ENCODE assay signal across 27 cellular contexts in genomic region chr10:29084908-29085307, GRCh38.
"Had no signal": no experiment of that assay in that cellular context is flagged by ENCODE, and none has a peak within 500 bp of the region (broad histone marks: within the 10 kb centered on the region; RNA-seq: fewer than 3 reads in every experiment).

No MANE protein-coding gene starts in this region.

- H3K27me3 Mint-ChIP-seq: dendritic cell treated with granulocyte-macrophage colony-stimulating factor and Interleukin-4, amounts not matched to agents 40 ng/mL and 50 ng/mL, for 4 days; naive B cell; stimulated activated naive B cell treated with anti-CD40 and anti-IgM and Interleukin-4, amounts not matched to agents 10 μg/mL and 1 μg/mL and 100 μg/mL, for 72 hours had no signal

- H3K27ac Mint-ChIP-seq: dendritic cell treated with granulocyte-macrophage colony-stimulating factor and Interleukin-4, amounts not matched to agents 40 ng/mL and 50 ng/mL, for 4 days; endodermal cell; memory B cell; mesothelial cell of epicardium; naive B cell; natural killer cell treated with Interleukin-12 subunit alpha and Interleukin-12 subunit beta and Interleukin-15 and Interleukin-18, amount 100 ng/mL, for 72 hours; stimulated activated naive B cell treated with anti-CD40 and anti-IgM and Interleukin-4, amounts not matched to agents 10 μg/mL and 1 μg/mL and 100 μg/mL, for 72 hours; stimulated activated naive CD8-positive, alpha-beta T cell treated with anti-CD3 and anti-CD28 coated beads, Interleukin-15, Interleukin-2, amounts not matched to agents 100 ng/mL and 50 ng/mL, for 24 hours had no signal

- H3K4me3 Mint-ChIP-seq: dendritic cell treated with granulocyte-macrophage colony-stimulating factor and Interleukin-4, amounts not matched to agents 40 ng/mL and 50 ng/mL, for 4 days; endodermal cell; memory B cell; mesothelial cell of epicardium; naive B cell; natural killer cell treated with Interleukin-12 subunit alpha and Interleukin-12 subunit beta and Interleukin-15 and Interleukin-18, amount 100 ng/mL, for 72 hours; neural crest cell; stimulated activated naive B cell treated with anti-CD40 and anti-IgM and Interleukin-4, amounts not matched to agents 10 μg/mL and 1 μg/mL and 100 μg/mL, for 72 hours; stimulated activated naive CD8-positive, alpha-beta T cell treated with anti-CD3 and anti-CD28 coated beads, Interleukin-15, Interleukin-2, amounts not matched to agents 100 ng/mL and 50 ng/mL, for 24 hours had no signal

- H3K36me3 Mint-ChIP-seq: mesothelial cell of epicardium; naive B cell; natural killer cell treated with Interleukin-12 subunit alpha and Interleukin-12 subunit beta and Interleukin-15 and Interleukin-18, amount 100 ng/mL, for 72 hours; stimulated activated naive B cell treated with anti-CD40 and anti-IgM and Interleukin-4, amounts not matched to agents 10 μg/mL and 1 μg/mL and 100 μg/mL, for 72 hours had no signal

- H3K27ac ChIP-seq: colonic mucosa, epithelial cell of prostate, gastrocnemius medialis, left ventricle myocardium inferior, lower lobe of right lung, neutrophil, pancreas, right lobe of liver, thoracic aorta, transverse colon had no signal

- H3K27me3 ChIP-seq: colonic mucosa, gastrocnemius medialis, neutrophil, pancreas, right lobe of liver, transverse colon had no signal

- H3K4me1 Mint-ChIP-seq: memory B cell; naive B cell; stimulated activated naive B cell treated with anti-CD40 and anti-IgM and Interleukin-4, amounts not matched to agents 10 μg/mL and 1 μg/mL and 100 μg/mL, for 72 hours had no signal

- H3K9me3 Mint-ChIP-seq: dendritic cell treated with granulocyte-macrophage colony-stimulating factor and Interleukin-4, amounts not matched to agents 40 ng/mL and 50 ng/mL, for 4 days; endodermal cell; mesothelial cell of epicardium; natural killer cell treated with Interleukin-12 subunit alpha and Interleukin-12 subunit beta and Interleukin-15 and Interleukin-18, amount 100 ng/mL, for 72 hours; stimulated activated naive CD8-positive, alpha-beta T cell treated with anti-CD3 and anti-CD28 coated beads, Interleukin-15, Interleukin-2, amounts not matched to agents 100 ng/mL and 50 ng/mL, for 24 hours had no signal

- H3K4me1 ChIP-seq: colonic mucosa, gastrocnemius medialis, left ventricle myocardium inferior, lower lobe of right lung, pancreas, transverse colon had no signal

- H3K4me3 ChIP-seq: colonic mucosa, gastrocnemius medialis, left ventricle myocardium inferior, lower lobe of right lung, mucosa of descending colon, pancreas, right lobe of liver, thoracic aorta, transverse colon had no signal

- DNase-seq: colonic mucosa; effector CD8-positive, alpha-beta T cell; endodermal cell; foreskin fibroblast; gastrocnemius medialis; head of caudate nucleus; left cardiac atrium; left ventricle myocardium inferior; lower lobe of right lung; mucosa of descending colon; naive B cell; pancreas; right lobe of liver; small intestine; stimulated activated CD4-positive, alpha-beta T cell treated with anti-CD3 and anti-CD28 coated beads, Interleukin-15, amount 100 ng/mL, for 24 hours; stimulated activated CD4-positive, alpha-beta T cell treated with anti-CD3 and anti-CD28 coated beads, Interleukin-2, amount 100 ng/mL, for 48 hours; stimulated activated naive B cell treated with anti-CD40 and anti-IgM and Interleukin-4, amounts not matched to agents 10 μg/mL and 1 μg/mL and 100 μg/mL, for 72 hours; transverse colon had no signal

- H3K9me3 ChIP-seq: colonic mucosa, gastrocnemius medialis, left ventricle myocardium inferior, lower lobe of right lung, mucosa of descending colon, neutrophil, pancreas, right lobe of liver, thoracic aorta, transverse colon had no signal

- H3K36me3 ChIP-seq: colonic mucosa, gastrocnemius medialis, left ventricle myocardium inferior, lower lobe of right lung, neutrophil, pancreas, right lobe of liver, thoracic aorta, transverse colon had no signal
